8 cellular contexts compared by ENCODE assay signal in the genomic region with DNA sequence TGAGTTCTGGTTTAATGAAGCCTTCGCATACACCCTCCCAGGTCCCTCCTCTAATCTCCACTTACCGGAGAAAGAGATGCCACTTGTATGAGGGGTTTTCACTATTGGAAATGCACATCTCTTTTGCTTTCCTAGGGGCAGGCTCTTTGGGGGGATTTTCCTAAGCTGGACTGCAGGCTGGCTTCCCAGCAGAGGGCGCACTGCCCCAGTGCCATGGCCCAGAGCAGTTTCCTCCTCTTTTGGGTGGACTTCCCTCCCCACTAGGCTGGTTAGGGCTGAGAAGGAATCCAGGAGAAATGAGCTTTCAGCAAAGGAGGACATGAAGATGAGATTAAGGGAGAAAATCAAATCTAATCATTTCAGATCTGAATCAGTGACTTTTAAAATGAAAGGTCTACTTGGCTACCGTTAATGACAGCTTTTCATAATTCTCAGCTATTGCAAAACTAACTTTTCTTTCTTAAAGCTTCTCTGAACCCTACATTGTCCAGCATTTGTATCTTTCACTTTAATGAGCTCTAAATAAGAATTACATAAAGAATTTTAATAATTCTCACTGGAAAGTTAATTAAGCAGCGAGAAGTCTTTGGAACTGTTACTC.
DNase-seq lines count a peak whose midpoint lies in the region; ATAC-seq and TF ChIP-seq lines count a peak whose summit lies in the region.

No MANE protein-coding gene starts in this region.

- H3K4me3 ChIP-seq in PC-3 (ENCODE audit: low read length) (no peak overlapping the region), endodermal cell (ENCODE audit: low read length) (no peak overlapping the region)

- BruUV-seq in PC-3 (replicated peaks; lab: Mats Ljungman, UMichigan): no TSS peak

- no peaks in the 10 kb centered on the region for H3K27me3 Mint-ChIP-seq in endodermal cell (ENCODE audit: insufficient read depth)
- H3K27me3 Mint-ChIP-seq in naive thymus-derived CD8-positive, alpha-beta T cell: peaks cover 0 to 12% (median 2%) of the 10 kb centered on the region in 5 donors
- no peaks in the 10 kb centered on the region for H3K27me3 Mint-ChIP-seq in activated T-helper 2 cell treated with anti-CD3 and anti-CD28 coated beads, Interferon-gamma antibody, Interleukin-2, Interleukin-4, amounts not matched to agents 10 μg/mL and 5 μg/mL and 100 μg/mL, durations not matched to agents 14 hours and 24 hours and 36 hours (ENCODE audit: low read depth)

- H3F3A ChIP-seq in PC-3 (ENCODE audit: low read length, unreplicated experiment): no peaks in the 10 kb centered on the region

- no peaks in the 10 kb centered on the region for H3K4me1 Mint-ChIP-seq in endodermal cell
- peaks cover 0 to 2% (median 0%) of the 10 kb centered on the region in 4 donors for H3K4me1 Mint-ChIP-seq in naive thymus-derived CD8-positive, alpha-beta T cell
- H3K4me1 Mint-ChIP-seq in activated T-helper 2 cell treated with anti-CD3 and anti-CD28 coated beads, Interferon-gamma antibody, Interleukin-2, Interleukin-4, amounts not matched to agents 10 μg/mL and 5 μg/mL and 100 μg/mL, durations not matched to agents 14 hours and 24 hours and 36 hours (ENCODE audit: low read depth): no peaks in the 10 kb centered on the region

- no peaks in the 10 kb centered on the region for H4K20me1 ChIP-seq in PC-3 (ENCODE audit: low read length)

- no peak overlapping the region for H3K4me2 ChIP-seq in PC-3 (ENCODE audit: low read length)

- H3K9me3 Mint-ChIP-seq in endodermal cell: no peaks in the 10 kb centered on the region
- H3K9me3 Mint-ChIP-seq in naive thymus-derived CD8-positive, alpha-beta T cell: no peaks in the 10 kb centered on the region
- H3K9me3 Mint-ChIP-seq in activated T-helper 2 cell treated with anti-CD3 and anti-CD28 coated beads, Interferon-gamma antibody, Interleukin-2, Interleukin-4, amounts not matched to agents 10 μg/mL and 5 μg/mL and 100 μg/mL, durations not matched to agents 14 hours and 24 hours and 36 hours: no peaks in the 10 kb centered on the region

- H3K36me3 ChIP-seq in PC-3 (ENCODE audit: low read depth, low read length): no peaks in the 10 kb centered on the region
- no peaks in the 10 kb centered on the region for H3K36me3 ChIP-seq in endodermal cell (ENCODE audit: control insufficient read depth, insufficient read depth, low read length)

- no peaks in the 10 kb centered on the region for H3K79me2 ChIP-seq in PC-3 (ENCODE audit: low read length)

- intact Hi-C loops in PC-3 (cut with micrococcal nuclease): loop anchor here (2.0 kb wide), 1 partner anchor 1540 kb away; no protein-coding TSS in a partner anchor
- intact Hi-C loops in activated T-helper 2 cell treated with anti-CD3 and anti-CD28 coated beads, Interferon-gamma antibody, Interleukin-2, Interleukin-4, amounts not matched to agents 10 μg/mL and 5 μg/mL and 100 μg/mL, durations not matched to agents 14 hours and 24 hours and 36 hours (cut with micrococcal nuclease): loop anchor here (10.0 kb wide), 1 partner anchor 1530 kb away; the partner anchor contains the start of gene BCL11A

- no peaks in the 10 kb centered on the region for H3K36me3 Mint-ChIP-seq in endodermal cell (ENCODE audit: low read depth)
- no peaks in the 10 kb centered on the region for H3K36me3 Mint-ChIP-seq in naive thymus-derived CD8-positive, alpha-beta T cell
- no peaks in the 10 kb centered on the region for H3K36me3 Mint-ChIP-seq in activated T-helper 2 cell treated with anti-CD3 and anti-CD28 coated beads, Interferon-gamma antibody, Interleukin-2, Interleukin-4, amounts not matched to agents 10 μg/mL and 5 μg/mL and 100 μg/mL, durations not matched to agents 14 hours and 24 hours and 36 hours (ENCODE audit: low read depth)

- TF ChIP-seq CTCF in GM10248 (IDR thresholded peaks at IDR 0.05; ENCODE audit: control extremely low read depth, extremely low read depth, low read depth, missing control alignments): peak; percentile 77
- TF ChIP-seq CTCF in PC-3 (conservative IDR thresholded peaks at IDR 0.05; ENCODE audit: low read depth, low read length): peak; percentile 94
- peak; percentile 92 for TF ChIP-seq CTCF in endodermal cell (conservative IDR thresholded peaks at IDR 0.05)

- H3K4me3 Mint-ChIP-seq in endodermal cell: no peak overlapping the region
- H3K4me3 Mint-ChIP-seq in naive thymus-derived CD8-positive, alpha-beta T cell: no peak overlapping the region
- H3K4me3 Mint-ChIP-seq in activated T-helper 2 cell treated with anti-CD3 and anti-CD28 coated beads, Interferon-gamma antibody, Interleukin-2, Interleukin-4, amounts not matched to agents 10 μg/mL and 5 μg/mL and 100 μg/mL, durations not matched to agents 14 hours and 24 hours and 36 hours (ENCODE audit: low read depth): no peak overlapping the region

- H3K9ac ChIP-seq in PC-3 (ENCODE audit: low read length) (no peak overlapping the region), endodermal cell (ENCODE audit: extremely low read depth, low read length, poor library complexity, severe bottlenecking) (no peak overlapping the region)

- H3K4me1 ChIP-seq in PC-3 (ENCODE audit: insufficient read depth, low read length): no peaks in the 10 kb centered on the region
- no peaks in the 10 kb centered on the region for H3K4me1 ChIP-seq in endodermal cell (ENCODE audit: control insufficient read depth, insufficient read depth, low read length)

- POLR2A ChIA-PET in GM10248 (lab: Yijun Ruan, JAX): no interaction called here
- POLR2A ChIA-PET in PC-3 (lab: Charles Lee; ENCODE audit: unreplicated experiment): no interaction called here
- POLR2A ChIA-PET in naive thymus-derived CD8-positive, alpha-beta T cell (lab: Charles Lee): no interaction called here

- no peak overlapping the region for H3K27ac Mint-ChIP-seq in endodermal cell
- no peak overlapping the region for H3K27ac Mint-ChIP-seq in naive thymus-derived CD8-positive, alpha-beta T cell
- H3K27ac Mint-ChIP-seq in activated T-helper 2 cell treated with anti-CD3 and anti-CD28 coated beads, Interferon-gamma antibody, Interleukin-2, Interleukin-4, amounts not matched to agents 10 μg/mL and 5 μg/mL and 100 μg/mL, durations not matched to agents 14 hours and 24 hours and 36 hours: no peak overlapping the region

- H3K27ac ChIP-seq in PC-3 (ENCODE audit: low read length): no peak overlapping the region
- H3K27ac ChIP-seq in endodermal cell (ENCODE audit: low read depth, low read length): no peak overlapping the region

- CTCF ChIA-PET in GM10248 (lab: Yijun Ruan, JAX): interaction anchor here (0.7 to 6.0 kb wide), 34 partner anchors 10 to 1614 kb away, joined by 3 to 45 read pairs (median 5); partner anchors contain the start of gene BCL11A
- CTCF ChIA-PET in PC-3 (lab: Charles Lee): interaction anchor here (0.6 to 1.4 kb wide), 2 partner anchors 247 to 1557 kb away, joined by 3 read pairs; no protein-coding TSS in a partner anchor

- DNase-seq in AG08395 (ENCODE audit: low spot score): peak; percentile 22
- peak; percentile 24 for DNase-seq in GM10248 (ENCODE audit: extremely low spot score)
- DNase-seq in PC-3: peak; percentile 37
- peak; percentile 88 for DNase-seq in endodermal cell
- DNase-seq in naive thymus-derived CD8-positive, alpha-beta T cell: peak in 7 of 10 donors; percentile 1 to 29 (median 19)
- DNase-seq in activated T-helper 2 cell treated with anti-CD3 and anti-CD28 coated beads, Interferon-gamma antibody, Interleukin-2, Interleukin-4, amounts not matched to agents 10 μg/mL and 5 μg/mL and 100 μg/mL, durations not matched to agents 14 hours and 24 hours and 36 hours (ENCODE audit: low spot score): no peak

- H2AFZ ChIP-seq in PC-3 (ENCODE audit: low read length): no peak overlapping the region

- ATAC-seq in HG03045 (IDR thresholded peaks at IDR 0.05; ENCODE audit: unreplicated experiment) (peak; percentile 76), PC-3 (peak; percentile 70)
- no peak for ATAC-seq in naive thymus-derived CD8-positive, alpha-beta T cell
- ATAC-seq in activated CD4-positive, CD25-positive, alpha-beta regulatory T cell treated with anti-CD3 and anti-CD28 coated beads, Interleukin-2, amount 50 U/mL, for 24 hours: no peak

- no peaks in the 10 kb centered on the region for H3K9me2 ChIP-seq in PC-3 (replicated peaks; ENCODE audit: low read length)

- 71 to 100% methylated on average over 1 to 4 of the region's 5 CpGs for WGBS in endodermal cell (ENCODE audit: insufficient coverage in 1 of 2, insufficient read length in 1 of 2), 2 experiments

- no peaks in the 10 kb centered on the region for H3K9me3 ChIP-seq in PC-3 (ENCODE audit: low read length)
- H3K9me3 ChIP-seq in endodermal cell (ENCODE audit: control insufficient read depth, low read length): no peaks in the 10 kb centered on the region

- peaks cover 34% of the 10 kb centered on the region for H3K27me3 ChIP-seq in PC-3 (ENCODE audit: low read length)
- H3K27me3 ChIP-seq in endodermal cell (ENCODE audit: control insufficient read depth, insufficient read depth, low read length, poor library complexity, severe bottlenecking): no peaks in the 10 kb centered on the region

Comparison
In these comparisons a context has a peak if more than half of its experiments do, and no peak if none do; other contexts are left out.
1. ATAC-seq: peak in HG03045 (single experiment) and PC-3 (single experiment); none in naive thymus-derived CD8-positive, alpha-beta T cell (0 of 2) and activated CD4-positive, CD25-positive, alpha-beta regulatory T cell treated with anti-CD3 and anti-CD28 coated beads, Interleukin-2, amount 50 U/mL, for 24 hours (0 of 2).
2. Peak in every context shown above with its lines, with median percentiles within 50 percentile points of each other: CTCF ChIP-seq.